In genomic region chr16:89020068-89020924, GRCh38 we compare ENCODE assay signal across 10 cellular contexts. TPM values are rescaled to one million over a fixed set of nuclear protein-coding genes. Genes with fewer than 3 reads are reported as not detected.
A peak's percentile ranks its signal among the peaks of the same experiment; 100 is the strongest.
DNase-seq lines count a peak whose midpoint lies in the region; ATAC-seq and TF ChIP-seq lines count a peak whose summit lies in the region.
"Had no signal": no experiment of that assay in that cellular context is flagged by ENCODE, and none has a peak within 500 bp of the region (broad histone marks: within the 10 kb centered on the region; RNA-seq: fewer than 3 reads in every experiment).

No MANE protein-coding gene starts in this region.

- no peak overlapping the region for H2BK5ac ChIP-seq in IMR-90 (ENCODE audit: low read depth, low read length, poor library complexity, severe bottlenecking)

- no peak overlapping the region for H2BK20ac ChIP-seq in IMR-90 (ENCODE audit: low read depth, low read length)

- no peak overlapping the region for H3K4ac ChIP-seq in IMR-90 (ENCODE audit: low read depth, low read length)

- in situ Hi-C loops in IMR-90 (cut with MboI; ENCODE audit: low sequenced_read_pairs) = no loop called here

- peaks cover 2% of the 10 kb centered on the region for H3K27me3 Mint-ChIP-seq in activated naive CD4-positive, alpha-beta T cell treated with anti-CD3 and anti-CD28 coated beads for 36 hours (ENCODE audit: low read depth)
- H3K27me3 Mint-ChIP-seq in activated T-cell treated with anti-CD3 and anti-CD28 coated beads, Interleukin-2, amount 50 U/mL, for 72 hours (ENCODE audit: low read depth) = peaks cover 7% of the 10 kb centered on the region

- H3K4me3 ChIP-seq in IMR-90 (ENCODE audit: insufficient read depth, low read depth, low read length) = no peak overlapping the region

- H2BK15ac ChIP-seq in IMR-90 (ENCODE audit: low read depth, low read length) = no peak overlapping the region

- peaks cover 1% of the 10 kb centered on the region for H3K9me3 Mint-ChIP-seq in activated naive CD4-positive, alpha-beta T cell treated with anti-CD3 and anti-CD28 coated beads for 36 hours
- peaks cover 6 to 7% of the 10 kb centered on the region in 2 donors for H3K9me3 Mint-ChIP-seq in activated T-cell treated with anti-CD3 and anti-CD28 coated beads, Interleukin-2, amount 50 U/mL, for 72 hours
- H3K9me3 Mint-ChIP-seq in stimulated activated effector memory CD8-positive, alpha-beta T cell treated with anti-CD3 and anti-CD28 coated beads, Interleukin-12 subunit alpha, Interleukin-12 subunit beta, amount 100 ng/mL, for 72 hours = no peaks in the 10 kb centered on the region

- no peak overlapping the region for H2AK5ac ChIP-seq in IMR-90 (ENCODE audit: low read depth, low read length)

- ATAC-seq in IMR-90 (ENCODE audit: low read depth) = no peak
- peak; percentile 98 to 99 for ATAC-seq in activated T-cell treated with anti-CD3 and anti-CD28 coated beads, Interleukin-2, amount 50 U/mL, for 72 hours (replicated peaks in 1 of 2)
- ATAC-seq in stimulated activated effector memory CD8-positive, alpha-beta T cell treated with anti-CD3 and anti-CD28 coated beads, Interleukin-12 subunit alpha, Interleukin-12 subunit beta, amount 100 ng/mL, for 72 hours = peak; percentile 98
- ATAC-seq in GM21529 (IDR thresholded peaks at IDR 0.05; ENCODE audit: unreplicated experiment) = no peak

- H2AK9ac ChIP-seq in IMR-90 (replicated peaks; ENCODE audit: low read depth, low read length, poor library complexity) = no peak overlapping the region

- H4K8ac ChIP-seq in IMR-90 (ENCODE audit: low read depth in 2 of 2, low read length in 2 of 2) = no peak overlapping the region

- H2AFZ ChIP-seq in IMR-90 (replicated peaks; ENCODE audit: low read length, poor library complexity) = no peak overlapping the region

- TF ChIP-seq CTCF in IMR-90 (conservative IDR thresholded peaks at IDR 0.05; ENCODE audit: low read depth, low read length) = no peak

- H3K4me2 ChIP-seq in IMR-90 (ENCODE audit: low read depth, low read length) = no peak overlapping the region

- peaks cover 13% of the 10 kb centered on the region for H3K4me1 Mint-ChIP-seq in activated naive CD4-positive, alpha-beta T cell treated with anti-CD3 and anti-CD28 coated beads for 36 hours (ENCODE audit: low read depth)
- H3K4me1 Mint-ChIP-seq in activated T-cell treated with anti-CD3 and anti-CD28 coated beads, Interleukin-2, amount 50 U/mL, for 72 hours (ENCODE audit: low read depth) = peaks cover 29% of the 10 kb centered on the region
- peaks cover 38% of the 10 kb centered on the region for H3K4me1 Mint-ChIP-seq in stimulated activated effector memory CD8-positive, alpha-beta T cell treated with anti-CD3 and anti-CD28 coated beads, Interleukin-12 subunit alpha, Interleukin-12 subunit beta, amount 100 ng/mL, for 72 hours

- no peak overlapping the region for H3K18ac ChIP-seq in IMR-90 (ENCODE audit: low read depth, low read length)

- CTCF ChIA-PET in activated naive CD4-positive, alpha-beta T cell treated with anti-CD3 and anti-CD28 coated beads for 36 hours (lab: Charles Lee) = interaction anchor here (0.6 kb wide), 1 partner anchor 922 kb away, joined by 4 read pairs; no protein-coding TSS in a partner anchor
- CTCF ChIA-PET in IMR-90 (lab: Yijun Ruan, JAX) = no interaction called here

- POLR2A ChIA-PET in IMR-90 (lab: Charles Lee; ENCODE audit: unreplicated experiment) = no interaction called here

- WGBS in IMR-90 (ENCODE audit: extremely low coverage in 2 of 2, insufficient read length in 1 of 2), 2 experiments = 91% methylated on average over 7 of the region's 21 CpGs; no CpG with 5 or more reads in 1 of the 2 experiments

- no peak overlapping the region for H3K27ac ChIP-seq in IMR-90 (ENCODE audit: insufficient read depth, low read length)

- DNase-seq in activated naive CD4-positive, alpha-beta T cell treated with anti-CD3 and anti-CD28 coated beads for 36 hours = peak; percentile 60
- DNase-seq in activated naive CD4-positive, alpha-beta T cell (lab: John Stamatoyannopoulos, UW) = no peak
- DNase-seq in IMR-90 = no peak
- DNase-seq in activated T-cell treated with anti-CD3 and anti-CD28 coated beads, Interleukin-2, amount 50 U/mL, for 72 hours = peak; percentile 58 to 60
- DNase-seq in stimulated activated effector memory CD8-positive, alpha-beta T cell treated with anti-CD3 and anti-CD28 coated beads, Interleukin-12 subunit alpha, Interleukin-12 subunit beta, amount 100 ng/mL, for 72 hours (ENCODE audit: low spot score in 2 of 2) = peak in 1 of 2 donors; percentile 82
- DNase-seq in germinal center (ENCODE audit: low spot score) = no peak
- DNase-seq in islet precursor cell = no peak
- DNase-seq: C1 segment of cervical spinal cord, NCI-H2029 had no signal

- no peaks in the 10 kb centered on the region for H3K9me1 ChIP-seq in IMR-90 (ENCODE audit: insufficient read depth, low read length)

- H3K9me3 ChIP-seq in IMR-90 (ENCODE audit: control insufficient read depth, insufficient read depth, low read length) = peaks cover 1% of the 10 kb centered on the region; the same call in 1 of the 2 replicates

- H3K4me3 Mint-ChIP-seq in activated naive CD4-positive, alpha-beta T cell treated with anti-CD3 and anti-CD28 coated beads for 36 hours = no peak overlapping the region
- peak overlapping the region in 1 of 2 donors; percentile 20 for H3K4me3 Mint-ChIP-seq in activated T-cell treated with anti-CD3 and anti-CD28 coated beads, Interleukin-2, amount 50 U/mL, for 72 hours
- peak overlapping the region; percentile 8 for H3K4me3 Mint-ChIP-seq in stimulated activated effector memory CD8-positive, alpha-beta T cell treated with anti-CD3 and anti-CD28 coated beads, Interleukin-12 subunit alpha, Interleukin-12 subunit beta, amount 100 ng/mL, for 72 hours

- dilution Hi-C loops in IMR-90 (cut with HindIII; ENCODE audit: low sequenced_read_pairs, unreplicated experiment) = no loop called here

- no peak overlapping the region for H3K56ac ChIP-seq in IMR-90 (ENCODE audit: extremely low read depth, insufficient read depth, low read length)

- no peak overlapping the region for H3K14ac ChIP-seq in IMR-90 (replicated peaks; ENCODE audit: low read depth, low read length)

- peaks cover 7% of the 10 kb centered on the region for H3K27me3 ChIP-seq in IMR-90 (ENCODE audit: control insufficient read depth, insufficient read depth, low read length)

- no peaks in the 10 kb centered on the region for H3K4me1 ChIP-seq in IMR-90 (ENCODE audit: control insufficient read depth, insufficient read depth, low read length)

- H4K5ac ChIP-seq in IMR-90 (ENCODE audit: low read depth, low read length) = no peak overlapping the region

- H4K20me1 ChIP-seq in IMR-90 (ENCODE audit: insufficient read depth, low read length) = no peaks in the 10 kb centered on the region

- no peaks in the 10 kb centered on the region for H3K36me3 Mint-ChIP-seq in activated naive CD4-positive, alpha-beta T cell treated with anti-CD3 and anti-CD28 coated beads for 36 hours (ENCODE audit: low read depth)
- H3K36me3 Mint-ChIP-seq in activated T-cell treated with anti-CD3 and anti-CD28 coated beads, Interleukin-2, amount 50 U/mL, for 72 hours (ENCODE audit: insufficient read depth in 2 of 2) = peaks cover 4 to 9% of the 10 kb centered on the region in 2 donors
- no peaks in the 10 kb centered on the region for H3K36me3 Mint-ChIP-seq in stimulated activated effector memory CD8-positive, alpha-beta T cell treated with anti-CD3 and anti-CD28 coated beads, Interleukin-12 subunit alpha, Interleukin-12 subunit beta, amount 100 ng/mL, for 72 hours

- TF ChIP-seq POLR2A in IMR-90 (IDR thresholded peaks at IDR 0.05; ENCODE audit: low read depth, low read length) = no peak

- TF ChIP-seq RAD21 in IMR-90 (IDR thresholded peaks at IDR 0.05; ENCODE audit: low read length) = no peak

- H3K9ac ChIP-seq in IMR-90 (ENCODE audit: low read depth, low read length) = no peak overlapping the region

- no peak overlapping the region for H3K23ac ChIP-seq in IMR-90 (ENCODE audit: low read depth, low read length)

- no peaks in the 10 kb centered on the region for H3K79me1 ChIP-seq in IMR-90 (ENCODE audit: low read depth in 1 of 2, low read length in 2 of 2)

- no peak overlapping the region for H3K27ac Mint-ChIP-seq in activated naive CD4-positive, alpha-beta T cell treated with anti-CD3 and anti-CD28 coated beads for 36 hours
- no peak overlapping the region for H3K27ac Mint-ChIP-seq in activated T-cell treated with anti-CD3 and anti-CD28 coated beads, Interleukin-2, amount 50 U/mL, for 72 hours
- peak overlapping the region; percentile 50 for H3K27ac Mint-ChIP-seq in stimulated activated effector memory CD8-positive, alpha-beta T cell treated with anti-CD3 and anti-CD28 coated beads, Interleukin-12 subunit alpha, Interleukin-12 subunit beta, amount 100 ng/mL, for 72 hours

- intact Hi-C loops in activated naive CD4-positive, alpha-beta T cell treated with anti-CD3 and anti-CD28 coated beads for 36 hours (cut with micrococcal nuclease) = no loop called here
- intact Hi-C loops in IMR-90 (cut with micrococcal nuclease) = no loop called here

- BruUV-seq in IMR-90 (replicated peaks; lab: Mats Ljungman, UMichigan) = no TSS peak

- no peaks in the 10 kb centered on the region for H3K36me3 ChIP-seq in IMR-90 (ENCODE audit: control insufficient read depth, insufficient read depth, low read length)

- no peak overlapping the region for H2BK120ac ChIP-seq in IMR-90 (ENCODE audit: low read depth, low read length)

- no peak overlapping the region for H4K91ac ChIP-seq in IMR-90 (ENCODE audit: insufficient read depth, low read depth, low read length)

TF ChIP-seq in IMR-90, 13 proteins besides CTCF, POLR2A, EP300 and RAD21:
- no peak for TF ChIP-seq FOS (IDR thresholded peaks at IDR 0.05; ENCODE audit: low read depth, low read length)
- TF ChIP-seq NFE2L2 (IDR thresholded peaks at IDR 0.05; ENCODE audit: low read depth, low read length) = peak; percentile 35; the same call in 1 of the 2 replicates

RNA-seq across cellular contexts. Expression of gene CBFA2T3, which starts 43.3 kb away (rescaled TPM):
- total RNA-seq in activated naive CD4-positive, alpha-beta T cell treated with anti-CD3 and anti-CD28 coated beads for 36 hours = not detected
- not detected in 2 replicates for total RNA-seq in IMR-90 (2012; rRNA removed)
- not detected in 2 replicates for polyA plus RNA-seq in IMR-90 (2012; rRNA removed)
- polyA plus RNA-seq in IMR-90 (2012; cell fraction: cytosol; rRNA removed) = not detected in 2 replicates
- 0.03 TPM in 1 of 2 replicates, not detected in the other for polyA plus RNA-seq in IMR-90 (2012; cell fraction: nucleus; rRNA removed; ENCODE audit: low replicate concordance)
- total RNA-seq in activated T-cell treated with anti-CD3 and anti-CD28 coated beads, Interleukin-2, amount 50 U/mL, for 72 hours = 1 to 10 TPM; 1.2 to 1.7 TPM

Comparison
In these comparisons a context has a peak if more than half of its experiments do, and no peak if none do; other contexts are left out.
1. DNase-seq: peak in activated naive CD4-positive, alpha-beta T cell treated with anti-CD3 and anti-CD28 coated beads for 36 hours (single experiment) and activated T-cell treated with anti-CD3 and anti-CD28 coated beads, Interleukin-2, amount 50 U/mL, for 72 hours (2 of 2); none in activated naive CD4-positive, alpha-beta T cell (0 of 4), IMR-90 (single experiment), germinal center (single experiment) and islet precursor cell (single experiment).
2. ATAC-seq: peak in activated T-cell treated with anti-CD3 and anti-CD28 coated beads, Interleukin-2, amount 50 U/mL, for 72 hours (2 of 2) and stimulated activated effector memory CD8-positive, alpha-beta T cell treated with anti-CD3 and anti-CD28 coated beads, Interleukin-12 subunit alpha, Interleukin-12 subunit beta, amount 100 ng/mL, for 72 hours (single experiment); none in IMR-90 (single experiment) and GM21529 (single experiment).